8 cellular contexts compared by ENCODE assay signal in genomic region chr15:23035964-23036566, GRCh38. TPM values are rescaled to one million over a fixed set of nuclear protein-coding genes. Genes with fewer than 3 reads are reported as not detected.
DNase-seq lines count a peak whose midpoint lies in the region.

No MANE protein-coding gene starts in this region.

- peak; percentile 65 for DNase-seq in AG08395 (ENCODE audit: low spot score)
- peak; percentile 15 for DNase-seq in GM04504 (ENCODE audit: low read depth)
- DNase-seq in MV-4-11 (lab: John Stamatoyannopoulos, UW): peak; percentile 52
- DNase-seq in activated CD8-positive, alpha-beta memory T cell treated with anti-CD3 and anti-CD28 coated beads, Interleukin-2, amount 50 U/mL, for 4 hours: peak; percentile 49
- peak; percentile 47 for DNase-seq in fibroblast of peridontal ligament (ENCODE audit: extremely low read depth)
- DNase-seq in renal cortical epithelial cell (ENCODE audit: low read depth): peak; percentile 41
- no peak for DNase-seq in occipital lobe (lab: John Stamatoyannopoulos, UW)
- no peak for DNase-seq in T1000 (lab: John Stamatoyannopoulos, UW)

RNA-seq across cellular contexts. Expression of gene TUBGCP5, which starts 3.3 kb away (rescaled TPM):
- total RNA-seq in renal cortical epithelial cell (21.5 and 21.9 TPM in 2 replicates), occipital lobe (23.6 TPM)

RNA-seq across cellular contexts. Expression of gene CYFIP1, which starts 55.9 kb away (rescaled TPM):
- total RNA-seq in renal cortical epithelial cell (147 and 171 TPM in 2 replicates), occipital lobe (83.3 TPM)

Comparison
In these comparisons a context has a peak if more than half of its experiments do, and no peak if none do; other contexts are left out.
1. DNase-seq: peak in AG08395 (single experiment), GM04504 (single experiment), MV-4-11 (single experiment), activated CD8-positive, alpha-beta memory T cell treated with anti-CD3 and anti-CD28 coated beads, Interleukin-2, amount 50 U/mL, for 4 hours (single experiment), fibroblast of peridontal ligament (single experiment) and renal cortical epithelial cell (single experiment); none in occipital lobe (single experiment) and T1000 (single experiment).